In the genomic region with DNA sequence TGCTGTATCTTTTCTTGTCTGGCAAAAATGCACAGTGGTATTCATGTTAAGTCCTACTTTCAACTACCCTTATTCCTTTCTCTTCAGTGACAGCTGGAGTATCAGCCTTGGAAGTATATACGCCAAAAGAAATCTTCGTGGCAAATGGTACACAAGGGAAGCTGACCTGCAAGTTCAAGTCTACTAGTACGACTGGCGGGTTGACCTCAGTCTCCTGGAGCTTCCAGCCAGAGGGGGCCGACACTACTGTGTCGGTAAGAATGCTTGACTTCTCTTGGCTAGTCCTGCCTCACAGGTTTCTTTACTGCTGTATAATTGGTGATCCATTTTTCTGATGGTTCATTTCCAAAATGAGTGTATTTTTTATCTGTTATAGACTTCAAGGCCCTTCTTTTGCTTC, we compare ENCODE assay signal across 27 cellular contexts.
"Had no signal": no experiment of that assay in that cellular context is flagged by ENCODE, and none has a peak within 500 bp of the region (broad histone marks: within the 10 kb centered on the region; RNA-seq: fewer than 3 reads in every experiment).

No MANE protein-coding gene starts in this region.

- ATAC-seq: stimulated activated effector memory CD8-positive, alpha-beta T cell treated with anti-CD3 and anti-CD28 coated beads, Interleukin-12 subunit alpha, Interleukin-12 subunit beta, amount 100 ng/mL, for 72 hours; stimulated activated memory B cell treated with anti-CD40 and anti-IgM and Interleukin-4, amounts not matched to agents 10 μg/mL and 1 μg/mL and 100 μg/mL, for 72 hours; stimulated activated naive B cell treated with anti-CD40 and anti-IgM and Interleukin-4, amounts not matched to agents 10 μg/mL and 1 μg/mL and 100 μg/mL, for 72 hours; stimulated activated naive CD8-positive, alpha-beta T cell treated with anti-CD3 and anti-CD28 coated beads, Interleukin-15, amount 100 ng/mL, for 72 hours; stimulated activated naive CD8-positive, alpha-beta T cell treated with anti-CD3 and anti-CD28 coated beads, Interleukin-15, Interleukin-2, amounts not matched to agents 100 U/mL and 50 U/mL, for 24 hours; upper lobe of right lung had no signal

- H3K36me3 ChIP-seq: thyroid gland, uterus had no signal

- H3K4me1 ChIP-seq: thyroid gland had no signal

- FAIRE-seq: urothelium cell line had no signal

- H3K27me3 ChIP-seq: stomach, suprapubic skin, testis, thyroid gland, tibial artery, tibial nerve, transverse colon, upper lobe of left lung, upper lobe of right lung, uterus, vagina had no signal

- H3K27ac ChIP-seq: stomach, suprapubic skin, thoracic aorta, thyroid gland, tibial artery, tibial nerve, transverse colon, upper lobe of left lung, upper lobe of right lung, uterus, vagina had no signal

- DNase-seq: stimulated activated CD4-positive, alpha-beta T cell treated with anti-CD3 and anti-CD28 coated beads, Interleukin-2, amount 100 ng/mL, for 48 hours; stimulated activated CD4-positive, alpha-beta T cell treated with anti-CD3 and anti-CD28 coated beads, Interleukin-4, amount 100 ng/mL, for 1 hour; stimulated activated CD4-positive, alpha-beta T cell treated with anti-CD3 and anti-CD28 coated beads, Interleukin-4, amount 100 ng/mL, for 24 hours; stimulated activated CD4-positive, alpha-beta T cell treated with anti-CD3 and anti-CD28 coated beads, Interleukin-4, amount 100 ng/mL, for 4 hours; stimulated activated CD8-positive, alpha-beta memory T cell treated with anti-CD3 and anti-CD28 coated beads, Interleukin-4, amount 100 ng/mL, for 48 hours; stimulated activated naive B cell treated with anti-CD40 and anti-IgM and Interleukin-4, amounts not matched to agents 10 μg/mL and 1 μg/mL and 100 μg/mL, for 72 hours; stimulated activated naive CD4-positive, alpha-beta T cell; stimulated activated naive CD4-positive, alpha-beta T cell treated with Interleukin-2 at 50 U/mL for 16 hours; stimulated activated naive CD8-positive, alpha-beta T cell treated with anti-CD3 and anti-CD28 coated beads, Interleukin-15, amount 100 ng/mL, for 72 hours; stimulated activated naive CD8-positive, alpha-beta T cell treated with anti-CD3 and anti-CD28 coated beads, Interleukin-15, Interleukin-2, amounts not matched to agents 100 U/mL and 50 U/mL, for 24 hours; stomach; substantia nigra; testis; thyroid gland; tibial artery; transverse colon; trophoblast cell; upper lobe of left lung; upper lobe of right lung; uterus had no signal

- H3K9me3 ChIP-seq: stomach, suprapubic skin, testis, thoracic aorta, thyroid gland, tibial artery, tibial nerve, transverse colon, upper lobe of left lung, upper lobe of right lung, uterus, vagina had no signal

- H3K4me3 ChIP-seq: stomach, suprapubic skin, testis, thoracic aorta, thyroid gland, tibial artery, tibial nerve, transverse colon, upper lobe of left lung, upper lobe of right lung, uterus, vagina had no signal
